22 cellular contexts compared by ENCODE assay signal in the genomic region with DNA sequence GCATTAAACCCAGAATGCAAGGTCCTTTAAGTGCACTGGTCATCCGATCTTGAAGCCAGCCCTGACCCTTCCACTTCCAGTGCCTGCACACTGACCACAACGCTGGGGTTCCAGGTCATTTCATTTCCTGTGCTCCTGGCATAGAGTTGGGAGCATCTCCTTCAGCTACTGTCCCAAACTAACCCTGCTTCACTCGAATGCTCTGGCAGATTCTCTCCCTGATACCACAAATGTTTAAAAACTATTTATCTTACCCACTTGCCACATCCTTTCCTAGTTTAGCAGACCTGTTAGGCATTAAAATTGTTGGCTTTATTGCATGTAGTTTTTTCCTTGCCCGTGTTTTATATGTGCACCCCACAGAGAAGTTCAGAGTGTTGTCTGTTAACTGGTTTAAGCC.
"Had no signal": no experiment of that assay in that cellular context is flagged by ENCODE, and none has a peak within 500 bp of the region (broad histone marks: within the 10 kb centered on the region; RNA-seq: fewer than 3 reads in every experiment).

No MANE protein-coding gene starts in this region.

- H3K9me3 ChIP-seq: body of pancreas, esophagus squamous epithelium, heart right ventricle, mucosa of descending colon, neutrophil, testis, upper lobe of right lung had no signal

- DNase-seq: activated CD4-positive, alpha-beta T cell treated with anti-CD3 and anti-CD28 coated beads, Interleukin-2, amount 50 U/mL, for 1 hour; activated CD8-positive, alpha-beta memory T cell treated with anti-CD3 and anti-CD28 coated beads for 24 hours; activated gamma-delta T cell treated with Interleukin-2 at 50 U/mL for 16 hours; activated naive CD8-positive, alpha-beta T cell treated with anti-CD3 and anti-CD28 coated beads for 36 hours; amygdala; body of pancreas; central memory CD4-positive, alpha-beta T cell; effector CD4-positive, alpha-beta T cell; esophagus squamous epithelium; heart right ventricle; mammary epithelial cell; mucosa of descending colon; naive thymus-derived CD8-positive, alpha-beta T cell; stimulated activated CD4-positive, alpha-beta T cell treated with anti-CD3 and anti-CD28 coated beads, Interleukin-4, amount 100 ng/mL, for 24 hours; stimulated activated naive CD4-positive, alpha-beta T cell treated with Interleukin-2 at 50 U/mL for 16 hours; testis; upper lobe of right lung had no signal

- FAIRE-seq: frontal cortex, islet of Langerhans had no signal

- H3K27me3 ChIP-seq: body of pancreas, esophagus squamous epithelium, heart right ventricle, neutrophil, testis, upper lobe of right lung had no signal

- H3K4me1 ChIP-seq: body of pancreas, upper lobe of right lung had no signal

- H3K27ac Mint-ChIP-seq: activated naive CD8-positive, alpha-beta T cell treated with anti-CD3 and anti-CD28 coated beads for 36 hours; naive thymus-derived CD8-positive, alpha-beta T cell had no signal

- H3K36me3 ChIP-seq: esophagus squamous epithelium, heart right ventricle, neutrophil, upper lobe of right lung had no signal

- H3K36me3 Mint-ChIP-seq: activated naive CD8-positive, alpha-beta T cell treated with anti-CD3 and anti-CD28 coated beads for 36 hours; naive thymus-derived CD8-positive, alpha-beta T cell had no signal

- H3K27ac ChIP-seq: body of pancreas, esophagus squamous epithelium, neutrophil, testis, upper lobe of right lung had no signal

- H3K9me3 Mint-ChIP-seq: activated naive CD8-positive, alpha-beta T cell treated with anti-CD3 and anti-CD28 coated beads for 36 hours; naive thymus-derived CD8-positive, alpha-beta T cell had no signal

- ATAC-seq: body of pancreas; left lobe of liver; mucosa of descending colon; naive thymus-derived CD8-positive, alpha-beta T cell; upper lobe of right lung had no signal

- H3K4me3 ChIP-seq: body of pancreas, coronary artery, esophagus squamous epithelium, heart right ventricle, mucosa of descending colon, testis, upper lobe of right lung had no signal
